In the genomic region with DNA sequence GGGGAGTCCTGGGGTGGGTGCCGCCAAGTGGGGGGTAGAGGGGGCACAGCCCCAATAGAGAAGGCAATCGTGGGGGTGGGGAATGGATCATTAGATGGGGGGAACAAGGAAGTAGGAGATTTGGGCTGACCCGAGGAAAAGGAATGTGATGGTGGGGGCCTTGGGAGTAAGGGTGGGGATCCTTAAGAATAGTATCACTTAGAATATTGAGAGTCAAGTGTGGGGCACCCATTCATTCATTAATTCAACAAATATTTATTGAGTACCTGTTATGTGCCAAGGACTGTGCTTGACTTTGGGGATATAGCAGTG, we compare ENCODE assay signal across 8 cellular contexts. TPM values are rescaled to one million over a fixed set of nuclear protein-coding genes. Genes with fewer than 3 reads are reported as not detected.
A peak's percentile ranks its signal among the peaks of the same experiment; 100 is the strongest.
DNase-seq lines count a peak whose midpoint lies in the region; ATAC-seq and TF ChIP-seq lines count a peak whose summit lies in the region.

No MANE protein-coding gene starts in this region.

- H4K20me1 ChIP-seq in KMS-11 (ENCODE audit: insufficient read depth), result no peaks in the 10 kb centered on the region; the same call in 1 of the 2 replicates

- POLR2A ChIA-PET in AG04449 (lab: Yijun Ruan, JAX), result interaction anchor here (0.8 kb wide), 1 partner anchor 10 kb away, joined by 3 read pairs; no protein-coding TSS in a partner anchor

- H3K4me1 ChIP-seq in KMS-11 (ENCODE audit: low read depth, poor library complexity, severe bottlenecking), result peaks cover 30% of the 10 kb centered on the region

- peak overlapping the region; percentile 79 to 98 (median 96) for H3K4me3 Mint-ChIP-seq in naive B cell

- H3K4me2 ChIP-seq in KMS-11, result peak overlapping the region; percentile 85

- TF ChIP-seq CTCF in AG04449 (IDR thresholded peaks at IDR 0.05; ENCODE audit: insufficient read depth, low read length, missing control alignments) (no peak), KMS-11 (conservative IDR thresholded peaks at IDR 0.05; ENCODE audit: low read depth, low read length) (peak; percentile 34), choroid plexus epithelial cell (conservative IDR thresholded peaks at IDR 0.05; ENCODE audit: low read depth, low read length) (no peak)

- H3K27ac ChIP-seq in KMS-11, result no peak overlapping the region

- H3K36me3 Mint-ChIP-seq in naive B cell, result no peaks in the 10 kb centered on the region

- H3K4me3 ChIP-seq in AG04449 (ENCODE audit: low read depth, low read length) (peak overlapping the region; percentile 99), KMS-11 (IDR thresholded peaks at IDR 0.05; ENCODE audit: insufficient read depth, low read depth, low read length) (peak overlapping the region; percentile 50), choroid plexus epithelial cell (ENCODE audit: low read depth, low read length) (peak overlapping the region; percentile 99)

- peaks cover 47 to 62% (median 54%) of the 10 kb centered on the region in 3 donors for H3K4me1 Mint-ChIP-seq in naive B cell

- H3K27me3 Mint-ChIP-seq in naive B cell, result peaks cover 12 to 29% (median 27%) of the 10 kb centered on the region in 3 donors

- no peaks in the 10 kb centered on the region for H3K36me3 ChIP-seq in KMS-11 (ENCODE audit: insufficient read depth)

- no peak for DNase-seq in AG04449 (ENCODE audit: low read depth, low spot score)
- DNase-seq in choroid plexus epithelial cell (ENCODE audit: low read depth), result no peak
- no peak for DNase-seq in naive B cell
- no peak for DNase-seq in NCI-H774 (lab: John Stamatoyannopoulos, UW)
- no peak for DNase-seq in NAMALWA (ENCODE audit: low spot score)

- peak overlapping the region; percentile 89 for H3K9ac ChIP-seq in KMS-11

- peak overlapping the region; percentile 89 for H2AFZ ChIP-seq in KMS-11 (ENCODE audit: low read depth)

- H3K27ac Mint-ChIP-seq in naive B cell, result peak overlapping the region in 5 of 6 donors; percentile 65 to 95 (median 87)

- no peaks in the 10 kb centered on the region for H3K9me3 Mint-ChIP-seq in naive B cell

- H3K27me3 ChIP-seq in KMS-11 (ENCODE audit: insufficient read depth, low read depth), result peaks cover 10% of the 10 kb centered on the region; the same call in 1 of the 2 replicates

- ATAC-seq in naive B cell (ENCODE audit: low read depth in 2 of 2) (no peak), GM18858 (IDR thresholded peaks at IDR 0.05; ENCODE audit: unreplicated experiment) (no peak), HG03139 (IDR thresholded peaks at IDR 0.05; ENCODE audit: unreplicated experiment) (no peak)

- CTCF ChIA-PET in AG04449 (lab: Yijun Ruan, JAX), result interaction anchor here (0.7 to 2.7 kb wide), 23 partner anchors 9 to 136 kb away, joined by 3 to 26 read pairs (median 4); no protein-coding TSS in a partner anchor

- peaks cover 49% of the 10 kb centered on the region for H3K79me2 ChIP-seq in KMS-11 (ENCODE audit: insufficient read depth, low read depth)

RNA-seq across cellular contexts. Expression of a gene that starts 0.6 kb away (rescaled TPM):
- 10 to 100 TPM; 14.5 to 26.6 (median 19.7) TPM for polyA plus RNA-seq in naive B cell (ENCODE audit: low read depth in 6 of 6)

RNA-seq across cellular contexts. Expression of a gene that starts 50.7 kb away (rescaled TPM):
- polyA plus RNA-seq in naive B cell (ENCODE audit: low read depth in 6 of 6), result not detected
